In genomic region chr6:170001782-170002181, GRCh38 we compare ENCODE assay signal across 5 cellular contexts.
DNase-seq lines count a peak whose midpoint lies in the region; ATAC-seq, FAIRE-seq and TF ChIP-seq lines count a peak whose summit lies in the region.
"Not testable (repeated sequence)": the region's sequence is repeated elsewhere in the genome, so short reads cannot be mapped to it uniquely, and the experiment has no call there.

No MANE protein-coding gene starts in this region.

- CTCF ChIA-PET in A549 (lab: Yijun Ruan, JAX); activated CD8-positive, alpha-beta memory T cell treated with anti-CD3 and anti-CD28 coated beads, Interleukin-2, amount 10 ng/mL, durations not matched to agents 7 days and 5 days (lab: Charles Lee): not testable (repeated sequence)
- CTCF ChIA-PET in HEK293 (lab: Yijun Ruan, JAX) = interaction anchor here (1.6 kb wide), 1 partner anchor 7 kb away, joined by 4 read pairs; no protein-coding TSS in a partner anchor

- not testable (repeated sequence) for TF ChIP-seq RAD21 in A549 (conservative IDR thresholded peaks at IDR 0.05 in 1 of 2, IDR thresholded peaks at IDR 0.05 in 1 of 2)

- TF ChIP-seq CTCF in A549 (IDR thresholded peaks at IDR 0.05); HEK293 (tag by site-specific recombination; IDR thresholded peaks at IDR 0.05): not testable (repeated sequence)

- POLR2A ChIA-PET in A549 (lab: Yijun Ruan, JAX); HEK293 (lab: Yijun Ruan, JAX): not testable (repeated sequence)

- not testable (repeated sequence) for H3K27ac Mint-ChIP-seq in activated CD8-positive, alpha-beta memory T cell treated with anti-CD3 and anti-CD28 coated beads, Interleukin-2, amount 10 ng/mL, durations not matched to agents 7 days and 5 days

- not testable (repeated sequence) for ATAC-seq in A549; activated CD8-positive, alpha-beta memory T cell treated with anti-CD3 and anti-CD28 coated beads, Interleukin-2, amount 10 ng/mL, durations not matched to agents 7 days and 5 days; left lobe of liver

- not testable (repeated sequence) for H3K27ac ChIP-seq in A549; HEK293 (ENCODE audit: extremely low read depth, low read depth, low read length)

- not testable (repeated sequence) for DNase-seq in A549 (ENCODE audit: low read depth in 1 of 2, low spot score in 1 of 2)
- DNase-seq in activated CD8-positive, alpha-beta memory T cell treated with anti-CD3 and anti-CD28 coated beads, Interleukin-2, amount 10 ng/mL, durations not matched to agents 7 days and 5 days = peak; percentile 18
- DNase-seq in left lobe of liver (ENCODE audit: low spot score) = peak; percentile 11
- DNase-seq in ureter (ENCODE audit: low spot score) = peak; percentile 1

- peaks cover 15% of the 10 kb centered on the region for H3K9me3 Mint-ChIP-seq in activated CD8-positive, alpha-beta memory T cell treated with anti-CD3 and anti-CD28 coated beads, Interleukin-2, amount 10 ng/mL, durations not matched to agents 7 days and 5 days (ENCODE audit: low read depth)

- H3K36me3 Mint-ChIP-seq in activated CD8-positive, alpha-beta memory T cell treated with anti-CD3 and anti-CD28 coated beads, Interleukin-2, amount 10 ng/mL, durations not matched to agents 7 days and 5 days = peaks cover 16% of the 10 kb centered on the region

- H3K4me2 ChIP-seq in A549 = not testable (repeated sequence)

- not testable (repeated sequence) for FAIRE-seq in A549 (lab: Jason Lieb, UNC)

- TF ChIP-seq EP300 in A549 (IDR thresholded peaks at IDR 0.05) = not testable (repeated sequence)

- H3K4me3 Mint-ChIP-seq in activated CD8-positive, alpha-beta memory T cell treated with anti-CD3 and anti-CD28 coated beads, Interleukin-2, amount 10 ng/mL, durations not matched to agents 7 days and 5 days = not testable (repeated sequence)

- H3K9me3 ChIP-seq in A549; HEK293 (ENCODE audit: control insufficient read depth, insufficient read depth, low read depth, low read length): not testable (repeated sequence)

- H3K27me3 Mint-ChIP-seq in activated CD8-positive, alpha-beta memory T cell treated with anti-CD3 and anti-CD28 coated beads, Interleukin-2, amount 10 ng/mL, durations not matched to agents 7 days and 5 days = not testable (repeated sequence)

- H3K4me1 Mint-ChIP-seq in activated CD8-positive, alpha-beta memory T cell treated with anti-CD3 and anti-CD28 coated beads, Interleukin-2, amount 10 ng/mL, durations not matched to agents 7 days and 5 days = not testable (repeated sequence)

- not testable (repeated sequence) for TF ChIP-seq POLR2A in A549 (IDR thresholded peaks at IDR 0.05; ENCODE audit: low read length)

- H3K4me1 ChIP-seq in A549; HEK293 (ENCODE audit: control insufficient read depth, insufficient read depth, low read length): not testable (repeated sequence)

- not testable (repeated sequence) for H3K4me3 ChIP-seq in A549; HEK293 (ENCODE audit: low read depth, low read length)

- H3K36me3 ChIP-seq in HEK293 (ENCODE audit: control insufficient read depth in 2 of 2, insufficient read depth in 1 of 2, low read length in 2 of 2) = not testable (repeated sequence)

TF ChIP-seq in A549, 52 proteins besides CTCF, POLR2A, EP300 and RAD21:
- TF ChIP-seq ZFP36 (IDR thresholded peaks at IDR 0.05; ENCODE audit: borderline replicate concordance, partially characterized antibody) = peak; percentile 34

TF ChIP-seq in HEK293, 187 proteins besides CTCF, POLR2A, EP300 and RAD21:
- TF ChIP-seq TRIM28 (IDR thresholded peaks at IDR 0.05; ENCODE audit: borderline replicate concordance, low read length) (peak; percentile 62; the same call in 1 of the 2 replicates), ZNF585B (tag by site-specific recombination; IDR thresholded peaks at IDR 0.05) (peak; percentile 95), SETDB1 (IDR thresholded peaks at IDR 0.05; ENCODE audit: insufficient read length, low read length) (peak; percentile 44)
